In genomic region chr17:18184143-18185007, GRCh38 we compare ENCODE assay signal across 8 cellular contexts. TPM values are rescaled to one million over a fixed set of nuclear protein-coding genes. Genes with fewer than 3 reads are reported as not detected.
A peak's percentile ranks its signal among the peaks of the same experiment; 100 is the strongest.
DNase-seq lines count a peak whose midpoint lies in the region; ATAC-seq and TF ChIP-seq lines count a peak whose summit lies in the region.

No MANE protein-coding gene starts in this region.

- intact Hi-C loops in OCI-LY7 (cut with micrococcal nuclease; ENCODE audit: unreplicated experiment), result loop anchor here (2.0 kb wide), 2 partner anchors 44 to 74 kb away; partner anchors contain the start of gene FLII

- H3K9me2 ChIP-seq in OCI-LY7 (ENCODE audit: insufficient read depth, low read length), result no peaks in the 10 kb centered on the region

- H4K20me1 ChIP-seq in OCI-LY7 (ENCODE audit: insufficient read depth, low read length), result peaks cover 36% of the 10 kb centered on the region

- no TSS peak for BruUV-seq in OCI-LY7 (replicated peaks; lab: Mats Ljungman, UMichigan)

- POLR2A ChIA-PET in OCI-LY7 (lab: Charles Lee), result interaction anchor here (1.0 kb wide), 1 partner anchor 9 kb away, joined by 6 read pairs; no protein-coding TSS in a partner anchor

- H2AFZ ChIP-seq in OCI-LY7 (ENCODE audit: low read length), result no peak overlapping the region

- H3K4me3 ChIP-seq in H7 (ENCODE audit: insufficient read depth, low read depth, low read length) (peak overlapping the region; percentile 84), OCI-LY7 (ENCODE audit: low read depth, low read length, poor library complexity, severe bottlenecking) (peak overlapping the region; percentile 84)

- TF ChIP-seq CTCF in OCI-LY7 (conservative IDR thresholded peaks at IDR 0.05; ENCODE audit: low read length) (no peak), foreskin keratinocyte (conservative IDR thresholded peaks at IDR 0.05) (peak; percentile 2)

- peaks cover 55% of the 10 kb centered on the region for H3K79me2 ChIP-seq in OCI-LY7 (ENCODE audit: insufficient read depth, low read depth, low read length)

- CTCF ChIA-PET in OCI-LY7 (lab: Charles Lee; ENCODE audit: unreplicated experiment), result no interaction called here

- H3K36me3 ChIP-seq in H7 (replicated peaks; ENCODE audit: control insufficient read depth, insufficient read depth, low read length), result peaks cover 1% of the 10 kb centered on the region; the same call in 1 of the 2 replicates
- peaks cover 45% of the 10 kb centered on the region for H3K36me3 ChIP-seq in OCI-LY7 (ENCODE audit: insufficient read depth, low read length)

- H3K27me3 ChIP-seq in H7 (ENCODE audit: control insufficient read depth, insufficient read depth, low read length), result no peaks in the 10 kb centered on the region
- H3K27me3 ChIP-seq in foreskin keratinocyte, result no peaks in the 10 kb centered on the region

- no peaks in the 10 kb centered on the region for H3K9me3 ChIP-seq in OCI-LY7 (ENCODE audit: low read length)

- H3K27ac ChIP-seq in OCI-LY7 (ENCODE audit: low read depth, low read length, poor library complexity, severe bottlenecking) (peak overlapping the region; percentile 93), foreskin keratinocyte (peak overlapping the region; percentile 26), temporal lobe (ENCODE audit: low read depth, low read length) (peak overlapping the region; percentile 82)

- peak overlapping the region; percentile 97 for H3K4me2 ChIP-seq in OCI-LY7 (ENCODE audit: low read length)

- DNase-seq in CD1c-positive myeloid dendritic cell (ENCODE audit: extremely low spot score), result peak; percentile 74
- peak; percentile 76 for DNase-seq in H7
- DNase-seq in OCI-LY7 (ENCODE audit: low spot score), result peak; percentile 81
- DNase-seq in activated gamma-delta T cell (lab: John Stamatoyannopoulos, UW), result peak; percentile 59
- DNase-seq in foreskin keratinocyte, result no peak
- DNase-seq in nucleus accumbens (lab: John Stamatoyannopoulos, UW), result peak in 39 of 56 donors; percentile 18 to 73 (median 45)
- DNase-seq in HuH-7.5 (ENCODE audit: low spot score), result no peak

- H3K4me1 ChIP-seq in OCI-LY7 (ENCODE audit: insufficient read depth, low read length, poor library complexity, severe bottlenecking) (peaks cover 33% of the 10 kb centered on the region), foreskin keratinocyte (peaks cover 24% of the 10 kb centered on the region)

- ATAC-seq in foreskin keratinocyte, result no peak

RNA-seq across cellular contexts. Expression of gene ALKBH5, which starts 0.7 kb away (rescaled TPM):
- total RNA-seq in H7 (2014; rRNA removed; shearing (Covaris generic)), result 101 and 103 TPM in 2 replicates
- 99.3 and 100 TPM in 2 replicates for total RNA-seq in OCI-LY7 (2014; rRNA removed; shearing (Covaris generic))
- total RNA-seq in OCI-LY7 (2022), result 120 and 125 TPM in 2 replicates
- 79.7 and 87.7 TPM in 2 replicates for total RNA-seq in foreskin keratinocyte
- polyA plus RNA-seq in foreskin keratinocyte, result 54.0 and 59.2 TPM in 2 replicates
- total RNA-seq in temporal lobe, result 41.8 TPM

RNA-seq across cellular contexts. Expression of gene LLGL1, which starts 41.1 kb away (rescaled TPM):
- total RNA-seq in H7 (2014; rRNA removed; shearing (Covaris generic)), result 81.6 and 85.1 TPM in 2 replicates
- 11.9 and 14.1 TPM in 2 replicates for total RNA-seq in OCI-LY7 (2014; rRNA removed; shearing (Covaris generic))
- total RNA-seq in OCI-LY7 (2022) (19.9 and 20.8 TPM in 2 replicates), foreskin keratinocyte (32.8 and 33.6 TPM in 2 replicates), temporal lobe (27.5 TPM)
- 16.7 and 17.8 TPM in 2 replicates for polyA plus RNA-seq in foreskin keratinocyte

Comparison
In these comparisons a context has a peak if more than half of its experiments do, and no peak if none do; other contexts are left out.
1. DNase-seq: peak in CD1c-positive myeloid dendritic cell (single experiment), H7 (single experiment), OCI-LY7 (single experiment), activated gamma-delta T cell (single experiment) and nucleus accumbens (39 of 56); none in foreskin keratinocyte (0 of 2) and HuH-7.5 (single experiment).
2. H3K27ac ChIP-seq: peak in every context shown above with its lines; median percentile 93 in OCI-LY7; 82 in temporal lobe; 26 in foreskin keratinocyte.